1 cellular context compared by ENCODE assay signal in the genomic region with DNA sequence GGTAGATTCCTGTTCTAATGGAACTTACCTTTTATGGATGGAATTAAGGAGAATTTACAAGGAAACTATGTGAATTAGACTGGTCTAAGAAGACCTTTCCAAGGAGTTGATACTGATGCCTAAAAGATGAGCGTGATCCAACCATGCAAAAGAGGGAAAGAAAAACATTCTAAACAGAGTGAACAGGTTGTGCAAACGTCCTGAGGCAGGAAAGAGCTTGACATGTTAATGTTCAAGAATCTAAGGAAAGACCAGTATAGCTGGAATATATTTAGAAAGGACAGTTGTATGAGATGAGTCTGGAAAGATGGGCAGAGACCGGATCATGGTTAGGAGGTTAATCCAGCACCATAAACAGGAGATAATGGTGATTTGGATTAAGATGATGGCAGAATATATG.
TF ChIP-seq lines count a peak whose summit lies in the region.

No MANE protein-coding gene starts in this region.

TF ChIP-seq in H1, 55 proteins besides CTCF, POLR2A, EP300 and RAD21:
- TF ChIP-seq NANOG (IDR thresholded peaks at IDR 0.05; ENCODE audit: insufficient read depth, low read depth, low read length, poor library complexity, severe bottlenecking) (no peak), HDAC2 (IDR thresholded peaks at IDR 0.05; ENCODE audit: borderline replicate concordance in 1 of 2, low read depth in 2 of 2, low read length in 2 of 2) (no peak), PHF8 (conservative IDR thresholded peaks at IDR 0.05; ENCODE audit: low read depth, low read length) (no peak), ZNF274 (IDR thresholded peaks at IDR 0.05; ENCODE audit: borderline replicate concordance, extremely low read depth, low read length) (no peak), KDM4A (IDR thresholded peaks at IDR 0.05; ENCODE audit: low read depth, low read length, severe bottlenecking) (no peak), CTBP2 (IDR thresholded peaks at IDR 0.05; ENCODE audit: borderline replicate concordance, insufficient read depth, insufficient read length, low read length) (no peak), BRCA1 (IDR thresholded peaks at IDR 0.05; ENCODE audit: low read depth, low read length) (no peak), SIN3A (conservative IDR thresholded peaks at IDR 0.05 in 1 of 2, IDR thresholded peaks at IDR 0.05 in 1 of 2; ENCODE audit: low read depth in 1 of 2, low read length in 2 of 2) (no peak), POLR2AphosphoS5 (IDR thresholded peaks at IDR 0.05; ENCODE audit: low read depth, low read length) (no peak), CREB1 (IDR thresholded peaks at IDR 0.05) (no peak), POU5F1 (IDR thresholded peaks at IDR 0.05; ENCODE audit: low read depth, low read length) (no peak), RNF2 (IDR thresholded peaks at IDR 0.05; ENCODE audit: borderline replicate concordance, low read depth, low read length, missing control alignments, poor library complexity, severe bottlenecking) (no peak)
- TF ChIP-seq, protein P1, sequence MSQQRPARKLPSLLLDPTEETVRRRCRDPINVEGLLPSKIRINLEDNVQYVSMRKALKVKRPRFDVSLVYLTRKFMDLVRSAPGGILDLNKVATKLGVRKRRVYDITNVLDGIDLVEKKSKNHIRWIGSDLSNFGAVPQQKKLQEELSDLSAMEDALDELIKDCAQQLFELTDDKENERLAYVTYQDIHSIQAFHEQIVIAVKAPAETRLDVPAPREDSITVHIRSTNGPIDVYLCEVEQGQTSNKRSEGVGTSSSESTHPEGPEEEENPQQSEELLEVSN (IDR thresholded peaks at IDR 0.05): no peak
